ENCODE assay signal across 8 cellular contexts in genomic region chr1:59903136-59903754, GRCh38. TPM values are rescaled to one million over a fixed set of nuclear protein-coding genes. Genes with fewer than 3 reads are reported as not detected.
DNase-seq lines count a peak whose midpoint lies in the region; ATAC-seq, FAIRE-seq and TF ChIP-seq lines count a peak whose summit lies in the region.

No MANE protein-coding gene starts in this region.

- H3K4me3 Mint-ChIP-seq in neural progenitor cell: no peak overlapping the region
- H3K4me3 Mint-ChIP-seq in effector memory CD8-positive, alpha-beta T cell: no peak overlapping the region

- no peaks in the 10 kb centered on the region for H3K79me2 ChIP-seq in OCI-LY3 (ENCODE audit: low read length)
- H3K79me2 ChIP-seq in H1 (ENCODE audit: control insufficient read depth in 1 of 2, insufficient read depth in 2 of 2, low read length in 2 of 2): no peaks in the 10 kb centered on the region
- H3K79me2 ChIP-seq in neural progenitor cell (ENCODE audit: low read depth): no peaks in the 10 kb centered on the region

- H3K56ac ChIP-seq in H1 (replicated peaks; ENCODE audit: insufficient read length, low read depth, low read length): no peak overlapping the region

- H2BK15ac ChIP-seq in H1 (ENCODE audit: low read length): no peak overlapping the region

- no peak for TF ChIP-seq EP300 in H1 (IDR thresholded peaks at IDR 0.05; ENCODE audit: borderline replicate concordance in 1 of 2, low read depth in 2 of 2, low read length in 2 of 2)

- H3K9ac ChIP-seq in OCI-LY3 (ENCODE audit: low read length): 0 out of 2 replicates have a peak overlapping the region, but pooled peaks have one; percentile 17
- H3K9ac ChIP-seq in H1 (replicated peaks in 1 of 4; ENCODE audit: extremely low read depth in 1 of 4, low read depth in 3 of 4, low read length in 3 of 4): no peak overlapping the region
- no peak overlapping the region for H3K9ac ChIP-seq in neural progenitor cell

- no peaks in the 10 kb centered on the region for H3K36me3 Mint-ChIP-seq in neural progenitor cell
- no peaks in the 10 kb centered on the region for H3K36me3 Mint-ChIP-seq in effector memory CD8-positive, alpha-beta T cell (ENCODE audit: insufficient read depth)

- no peak overlapping the region for H3K27ac Mint-ChIP-seq in neural progenitor cell
- H3K27ac Mint-ChIP-seq in effector memory CD8-positive, alpha-beta T cell: no peak overlapping the region

- H3K4me3 ChIP-seq in GM12875 (ENCODE audit: low read depth, low read length) (no peak overlapping the region), OCI-LY3 (ENCODE audit: low read length) (peak overlapping the region; percentile 71), H1 (ENCODE audit: extremely low read depth in 1 of 4, insufficient read depth in 2 of 4, low read depth in 3 of 4, low read length in 4 of 4) (no peak overlapping the region), neural progenitor cell (no peak overlapping the region)

- CTCF ChIA-PET in H1 (lab: Charles Lee; ENCODE audit: partially characterized antibody): interaction anchor here (0.7 to 4.9 kb wide), 21 partner anchors 10 to 244 kb away, joined by 3 to 63 read pairs (median 9); no protein-coding TSS in a partner anchor

- peaks cover 2% of the 10 kb centered on the region for H3K27me3 Mint-ChIP-seq in neural progenitor cell (ENCODE audit: insufficient read depth, low read depth)
- H3K27me3 Mint-ChIP-seq in effector memory CD8-positive, alpha-beta T cell: peaks cover 28 to 39% of the 10 kb centered on the region in 2 donors

- no peak overlapping the region for H2BK12ac ChIP-seq in H1 (ENCODE audit: low read depth, low read length)

- no peaks in the 10 kb centered on the region for H4K20me1 ChIP-seq in OCI-LY3 (ENCODE audit: insufficient read depth, low read length)
- H4K20me1 ChIP-seq in H1 (replicated peaks in 1 of 2; ENCODE audit: control insufficient read depth in 1 of 2, insufficient read depth in 2 of 2, low read length in 2 of 2): no peaks in the 10 kb centered on the region
- no peaks in the 10 kb centered on the region for H4K20me1 ChIP-seq in neural progenitor cell (ENCODE audit: low read depth)

- H2AK5ac ChIP-seq in H1 (ENCODE audit: low read depth, low read length): no peak overlapping the region

- H3K27ac ChIP-seq in OCI-LY3 (ENCODE audit: low read length) (no peak overlapping the region), H1 (ENCODE audit: low read depth, low read length) (no peak overlapping the region), neural progenitor cell (no peak overlapping the region)

- TF ChIP-seq CTCF in AG09319 (IDR thresholded peaks at IDR 0.05; ENCODE audit: low read depth, low read length) (peak; percentile 41), GM12875 (IDR thresholded peaks at IDR 0.05; ENCODE audit: borderline replicate concordance, insufficient read depth, low read depth, low read length) (peak; percentile 34; the same call in 1 of the 2 replicates), OCI-LY3 (IDR thresholded peaks at IDR 0.05; ENCODE audit: low read depth, low read length) (peak; percentile 56), H1 (IDR thresholded peaks at IDR 0.05; ENCODE audit: control extremely low read depth in 1 of 3, insufficient read depth in 1 of 3, low read depth in 1 of 3, low read length in 3 of 3) (peak; percentile 32 to 80 (median 58)), neural progenitor cell (IDR thresholded peaks at IDR 0.05) (peak; percentile 64)

- no peak overlapping the region for H2BK20ac ChIP-seq in H1 (ENCODE audit: low read length)

- no peak overlapping the region for H3K23ac ChIP-seq in H1 (ENCODE audit: insufficient read length)

- H3K4me1 ChIP-seq in OCI-LY3 (ENCODE audit: low read length): peaks cover 3% of the 10 kb centered on the region; the same call in 1 of the 2 replicates
- no peaks in the 10 kb centered on the region for H3K4me1 ChIP-seq in H1 (replicated peaks in 1 of 4; ENCODE audit: control insufficient read depth in 3 of 4, insufficient read depth in 4 of 4, low read length in 3 of 4)
- no peaks in the 10 kb centered on the region for H3K4me1 ChIP-seq in neural progenitor cell

- H3K18ac ChIP-seq in H1 (ENCODE audit: extremely low read depth, low read length): no peak overlapping the region

- H2AFZ ChIP-seq in OCI-LY3 (ENCODE audit: low read depth, low read length) (peak overlapping the region; percentile 92), H1 (ENCODE audit: low read length) (no peak overlapping the region), neural progenitor cell (replicated peaks) (no peak overlapping the region)

- ATAC-seq in HG02970 (IDR thresholded peaks at IDR 0.05; ENCODE audit: low FRiP score, unreplicated experiment): peak; percentile 75
- no peak for ATAC-seq in effector memory CD8-positive, alpha-beta T cell (replicated peaks)

- no peak overlapping the region for H4K8ac ChIP-seq in H1 (ENCODE audit: extremely low read depth, insufficient read depth, low read length)

- TF ChIP-seq POLR2A in H1 (IDR thresholded peaks at IDR 0.05; ENCODE audit: control extremely low read depth in 1 of 2, low read depth in 2 of 2, low read length in 2 of 2): no peak

- POLR2A ChIA-PET in H1 (lab: Charles Lee; ENCODE audit: partially characterized antibody): interaction anchor here (0.7 kb wide), 1 partner anchor 37 kb away, joined by 3 read pairs; no protein-coding TSS in a partner anchor

- H4K91ac ChIP-seq in H1 (replicated peaks; ENCODE audit: insufficient read length, low read length): no peak overlapping the region

- DNase-seq in AG09319 (ENCODE audit: extremely low read depth, low read depth) (no peak), H1 (ENCODE audit: low read depth in 1 of 2, low spot score in 2 of 2) (peak in 1 of 2 experiments; percentile 52), neural progenitor cell (ENCODE audit: low spot score) (peak; percentile 44), NCI-H774 (lab: John Stamatoyannopoulos, UW) (no peak)
- DNase-seq in effector memory CD8-positive, alpha-beta T cell: no peak

- no peak overlapping the region for H2BK120ac ChIP-seq in H1 (replicated peaks; ENCODE audit: low read depth, low read length)

- no peaks in the 10 kb centered on the region for H3K79me1 ChIP-seq in H1 (ENCODE audit: low read depth, low read length)

- no peak overlapping the region for H2BK5ac ChIP-seq in H1 (ENCODE audit: low read depth, low read length)

- no peak overlapping the region for H4K5ac ChIP-seq in H1 (ENCODE audit: insufficient read length, low read depth, low read length)

- H3F3A ChIP-seq in neural progenitor cell (ENCODE audit: low read depth): no peaks in the 10 kb centered on the region

- TF ChIP-seq RAD21 in H1 (IDR thresholded peaks at IDR 0.05 in 1 of 2, conservative IDR thresholded peaks at IDR 0.05 in 1 of 2; ENCODE audit: low read depth in 2 of 2, low read length in 2 of 2): peak; percentile 66

- H3K14ac ChIP-seq in H1 (ENCODE audit: insufficient read length): no peak overlapping the region

- no peaks in the 10 kb centered on the region for H3K4me1 Mint-ChIP-seq in neural progenitor cell
- peaks cover 0 to 3% of the 10 kb centered on the region in 2 donors for H3K4me1 Mint-ChIP-seq in effector memory CD8-positive, alpha-beta T cell (ENCODE audit: low read depth in 2 of 2)

- 0 out of 2 replicates have a peak, but pooled peaks cover 3% of the 10 kb centered on the region for H3K23me2 ChIP-seq in H1 (ENCODE audit: low read depth, low read length)

- H3K36me3 ChIP-seq in OCI-LY3 (replicated peaks; ENCODE audit: low read depth, low read length): no peaks in the 10 kb centered on the region
- H3K36me3 ChIP-seq in H1 (ENCODE audit: control insufficient read depth in 2 of 4, insufficient read depth in 4 of 4, low read length in 3 of 4): no peaks in the 10 kb centered on the region
- no peaks in the 10 kb centered on the region for H3K36me3 ChIP-seq in neural progenitor cell

- H3K9me3 ChIP-seq in OCI-LY3 (ENCODE audit: insufficient read depth, low read length) (no peaks in the 10 kb centered on the region), H1 (ENCODE audit: insufficient read depth in 2 of 2, low read depth in 1 of 2, low read length in 1 of 2) (no peaks in the 10 kb centered on the region), neural progenitor cell (ENCODE audit: low read depth) (no peaks in the 10 kb centered on the region)

- H3K9me3 Mint-ChIP-seq in neural progenitor cell: no peaks in the 10 kb centered on the region
- no peaks in the 10 kb centered on the region for H3K9me3 Mint-ChIP-seq in effector memory CD8-positive, alpha-beta T cell

- no peak overlapping the region for H3K4ac ChIP-seq in H1 (replicated peaks; ENCODE audit: insufficient read length, low read depth, low read length)

- FAIRE-seq in H1 (lab: Jason Lieb, UNC): peak; percentile 69

- 75% methylated on average over 9 of the region's 9 CpGs; no CpG with 5 or more reads in 1 of the 2 experiments for WGBS in H1 (ENCODE audit: extremely low coverage in 1 of 2, insufficient coverage in 1 of 2, insufficient read length in 1 of 2, insufficient replicate concordance in 2 of 2, low coverage in 1 of 2, low lambda C conversion rate in 2 of 2, missing lambda C conversion rate in 1 of 2), 2 experiments

- H3K27me3 ChIP-seq in OCI-LY3 (ENCODE audit: low read depth, low read length) (no peaks in the 10 kb centered on the region), H1 (replicated peaks in 1 of 4; ENCODE audit: control insufficient read depth in 3 of 4, extremely low read depth in 1 of 4, insufficient read depth in 3 of 4, low read length in 3 of 4) (no peaks in the 10 kb centered on the region), neural progenitor cell (no peaks in the 10 kb centered on the region)

- H3K4me2 ChIP-seq in OCI-LY3 (ENCODE audit: low read length) (peak overlapping the region; percentile 81), H1 (ENCODE audit: insufficient read depth in 1 of 2, low read depth in 2 of 2, low read length in 2 of 2) (no peak overlapping the region), neural progenitor cell (no peak overlapping the region)

TF ChIP-seq in H1, 55 proteins besides CTCF, POLR2A, EP300 and RAD21 (continues in another document):
- no peak for TF ChIP-seq CBX5 (IDR thresholded peaks at IDR 0.05; ENCODE audit: low read depth, low read length)

RNA-seq across cellular contexts. Expression of gene CYP2J2, which starts 23.3 kb away (rescaled TPM):
- total RNA-seq in H1 (2021; fragmentation: NEBNext Ultra II Directional; extraction: Animal tissue kit (Norgen Biotek cat#: 25700)): 2.1 and 2.2 TPM in 2 replicates
- 0.49 and 0.59 TPM in 2 replicates for polyA plus RNA-seq in H1 (2011; rRNA removed)
- 0.56 TPM for polyA plus RNA-seq in H1 (2011; cell fraction: cytosol; rRNA removed)
- polyA plus RNA-seq in H1 (2011; cell fraction: nucleus; rRNA removed): 0.77 TPM
- polyA plus RNA-seq in H1 (2012, experiment 1 of 2): 0.69 to 1.1 TPM (median 0.87 TPM) in 4 replicates
- polyA plus RNA-seq in H1 (2012, experiment 2 of 2): 0.38 TPM
- polyA plus RNA-seq in H1 (2013, experiment 1 of 2): 3.9 TPM
- 4.3 TPM for polyA plus RNA-seq in H1 (2013, experiment 2 of 2)
- polyA minus RNA-seq in H1 (2011; rRNA and poly(A)+ RNA removed): 0.44 and 0.78 TPM in 2 replicates
- polyA minus RNA-seq in H1 (2011; cell fraction: cytosol; rRNA and poly(A)+ RNA removed): 0.81 TPM
- polyA minus RNA-seq in H1 (2011; cell fraction: nucleus; rRNA and poly(A)+ RNA removed): 1.9 TPM
- total RNA-seq in neural progenitor cell (ENCODE audit: low replicate concordance): 0.07 and 0.19 TPM in 2 replicates
